Comparison of ENCODE assay signal across 9 cellular contexts in genomic region chr7:88147341-88147740, GRCh38.
"Had no signal": no experiment of that assay in that cellular context is flagged by ENCODE, and none has a peak within 500 bp of the region (broad histone marks: within the 10 kb centered on the region; RNA-seq: fewer than 3 reads in every experiment).

No MANE protein-coding gene starts in this region.

- H3K27me3 Mint-ChIP-seq: IgD-negative memory B cell had no signal

- H3K4me3 Mint-ChIP-seq: HFFc6, IgD-negative memory B cell had no signal

- H3K36me3 ChIP-seq: HAP-1 had no signal

- H3K27ac Mint-ChIP-seq: HFFc6 had no signal

- H3K27ac ChIP-seq: GM23248 had no signal

- H3K9me3 ChIP-seq: HAP-1 had no signal

- H3K9me3 Mint-ChIP-seq: HFFc6, IgD-negative memory B cell had no signal

- DNase-seq: GM23248, GOT3, H7, HFFc6, KG1 had no signal

- H3K9ac ChIP-seq: GM23248 had no signal

- H3K4me1 Mint-ChIP-seq: IgD-negative memory B cell had no signal

- H3K4me3 ChIP-seq: GM23248, HAP-1 had no signal

- ATAC-seq: HCT116 had no signal

- FAIRE-seq: HTR-8/SVneo had no signal

- H2AFZ ChIP-seq: GM23248 had no signal

- H3K4me1 ChIP-seq: HAP-1 had no signal
